ENCODE assay signal across 11 cellular contexts in the genomic region with DNA sequence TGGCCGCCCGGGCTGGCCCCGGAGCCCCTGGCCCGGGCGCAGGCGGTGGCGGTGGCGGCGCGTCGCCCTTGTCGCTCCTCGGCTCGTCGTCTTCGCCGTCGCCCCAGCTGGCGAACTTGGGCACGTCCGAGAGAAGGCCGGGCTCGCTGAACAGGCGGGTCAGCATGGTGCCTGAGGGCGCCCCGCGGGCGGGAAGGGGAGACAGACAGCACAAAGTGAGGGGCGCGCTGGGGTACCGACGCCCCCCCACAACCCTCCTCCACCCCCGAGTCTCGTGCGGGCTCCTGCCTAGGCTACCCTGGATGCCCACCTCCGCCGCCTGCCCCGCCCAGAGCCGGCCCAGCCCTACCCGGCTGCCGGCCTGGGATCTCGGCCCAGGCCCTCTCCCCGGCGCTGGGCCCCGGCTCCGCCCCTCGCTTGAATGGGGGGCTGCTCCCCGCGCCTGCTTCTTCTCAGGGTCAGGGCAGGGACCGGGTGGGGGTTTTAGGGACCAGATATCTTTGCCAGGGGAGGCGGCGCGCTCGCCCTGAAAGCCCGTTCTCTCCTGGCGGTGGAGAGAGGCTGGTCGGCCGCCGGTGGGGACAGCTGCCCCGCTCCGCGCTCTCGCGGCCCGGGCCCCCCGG. TPM values are rescaled to one million over a fixed set of nuclear protein-coding genes. Genes with fewer than 3 reads are reported as not detected.
A peak's percentile ranks its signal among the peaks of the same experiment; 100 is the strongest.
DNase-seq lines count a peak whose midpoint lies in the region; ATAC-seq and TF ChIP-seq lines count a peak whose summit lies in the region.
"Had no signal": no experiment of that assay in that cellular context is flagged by ENCODE, and none has a peak within 500 bp of the region (broad histone marks: within the 10 kb centered on the region; RNA-seq: fewer than 3 reads in every experiment).

No MANE protein-coding gene starts in this region.

- H3K9me3 ChIP-seq in lower lobe of right lung (no peaks in the 10 kb centered on the region), thoracic aorta (no peaks in the 10 kb centered on the region), MM.1S (replicated peaks; ENCODE audit: insufficient read depth, low read length) (no peaks in the 10 kb centered on the region)

- peaks cover 16% of the 10 kb centered on the region for H3K4me1 Mint-ChIP-seq in activated T-cell treated with anti-CD3 and anti-CD28 coated beads, Interleukin-2, amount 50 U/mL, for 72 hours (ENCODE audit: low read depth)
- peaks cover 23% of the 10 kb centered on the region for H3K4me1 Mint-ChIP-seq in activated T-cell treated with anti-CD3 and anti-CD28 coated beads, Interleukin-2, amount 50 U/mL, for 24 hours (ENCODE audit: low read depth)
- peaks cover 10% of the 10 kb centered on the region for H3K4me1 Mint-ChIP-seq in central memory CD8-positive, alpha-beta T cell

- H3K4me3 ChIP-seq in lower lobe of right lung = peak overlapping the region; percentile 17
- H3K4me3 ChIP-seq in thoracic aorta = peak overlapping the region; percentile 39
- no peak overlapping the region for H3K4me3 ChIP-seq in MM.1S (ENCODE audit: low read length)

- peaks cover 60% of the 10 kb centered on the region for H3K27me3 Mint-ChIP-seq in activated T-cell treated with anti-CD3 and anti-CD28 coated beads, Interleukin-2, amount 50 U/mL, for 72 hours (ENCODE audit: low read depth)
- peaks cover 83% of the 10 kb centered on the region for H3K27me3 Mint-ChIP-seq in activated T-cell treated with anti-CD3 and anti-CD28 coated beads, Interleukin-2, amount 50 U/mL, for 24 hours
- H3K27me3 Mint-ChIP-seq in central memory CD8-positive, alpha-beta T cell = peaks cover 63% of the 10 kb centered on the region

- TF ChIP-seq CTCF in lower lobe of right lung (IDR thresholded peaks at IDR 0.05) = no peak
- no peak for TF ChIP-seq CTCF in thoracic aorta (IDR thresholded peaks at IDR 0.05)
- no peak for TF ChIP-seq CTCF in MM.1S (IDR thresholded peaks at IDR 0.05; ENCODE audit: low read length)

- no peak overlapping the region for H2AFZ ChIP-seq in MM.1S (ENCODE audit: low read length)

- H3K27ac ChIP-seq in lower lobe of right lung (no peak overlapping the region), thoracic aorta (no peak overlapping the region), MM.1S (ENCODE audit: low read length) (no peak overlapping the region)

- no peaks in the 10 kb centered on the region for H3F3A ChIP-seq in MM.1S (ENCODE audit: insufficient read depth, low read length)

- peak in 1 of 2 donors; percentile 25 for ATAC-seq in activated T-cell treated with anti-CD3 and anti-CD28 coated beads, Interleukin-2, amount 50 U/mL, for 72 hours (replicated peaks in 1 of 2)
- ATAC-seq in central memory CD8-positive, alpha-beta T cell (replicated peaks; ENCODE audit: extremely low read depth, poor library complexity, severe bottlenecking) = no peak
- ATAC-seq in lower lobe of right lung (peak; percentile 33 to 35), thoracic aorta (ENCODE audit: insufficient number of reproducible peaks, low FRiP score, low read depth) (no peak)

- no peak overlapping the region for H3K27ac Mint-ChIP-seq in activated T-cell treated with anti-CD3 and anti-CD28 coated beads, Interleukin-2, amount 50 U/mL, for 72 hours
- H3K27ac Mint-ChIP-seq in activated T-cell treated with anti-CD3 and anti-CD28 coated beads, Interleukin-2, amount 50 U/mL, for 24 hours = no peak overlapping the region
- H3K27ac Mint-ChIP-seq in central memory CD8-positive, alpha-beta T cell (ENCODE audit: low read depth) = no peak overlapping the region
- H3K27ac Mint-ChIP-seq: immature natural killer cell had no signal

- no peaks in the 10 kb centered on the region for H3K36me3 ChIP-seq in lower lobe of right lung
- no peaks in the 10 kb centered on the region for H3K36me3 ChIP-seq in thoracic aorta
- H3K36me3 ChIP-seq in MM.1S (replicated peaks; ENCODE audit: insufficient read depth, low read length) = no peaks in the 10 kb centered on the region

- no peaks in the 10 kb centered on the region for H3K9me2 ChIP-seq in MM.1S (replicated peaks; ENCODE audit: insufficient read depth, low read length)

- intact Hi-C loops in lower lobe of right lung (cut with DNase I) = no loop called here

- no peak overlapping the region for H3K4me2 ChIP-seq in MM.1S (ENCODE audit: low read depth, low read length)

- no peaks in the 10 kb centered on the region for H3K79me2 ChIP-seq in MM.1S (ENCODE audit: low read length)

- H3K9me3 Mint-ChIP-seq in activated T-cell treated with anti-CD3 and anti-CD28 coated beads, Interleukin-2, amount 50 U/mL, for 72 hours = no peaks in the 10 kb centered on the region
- no peaks in the 10 kb centered on the region for H3K9me3 Mint-ChIP-seq in activated T-cell treated with anti-CD3 and anti-CD28 coated beads, Interleukin-2, amount 50 U/mL, for 24 hours
- H3K9me3 Mint-ChIP-seq in central memory CD8-positive, alpha-beta T cell = no peaks in the 10 kb centered on the region

- peaks cover 40% of the 10 kb centered on the region for H3K4me1 ChIP-seq in lower lobe of right lung
- H3K4me1 ChIP-seq in thoracic aorta (ENCODE audit: control insufficient read depth in 1 of 2, low read depth in 2 of 2) = peaks cover 12 to 29% of the 10 kb centered on the region in 2 donors
- no peaks in the 10 kb centered on the region for H3K4me1 ChIP-seq in MM.1S (ENCODE audit: low read length)

- H3K4me3 Mint-ChIP-seq in activated T-cell treated with anti-CD3 and anti-CD28 coated beads, Interleukin-2, amount 50 U/mL, for 72 hours = peak overlapping the region; percentile 36 to 62
- H3K4me3 Mint-ChIP-seq in activated T-cell treated with anti-CD3 and anti-CD28 coated beads, Interleukin-2, amount 50 U/mL, for 24 hours = no peak overlapping the region
- H3K4me3 Mint-ChIP-seq in central memory CD8-positive, alpha-beta T cell = peak overlapping the region; percentile 42
- H3K4me3 Mint-ChIP-seq: immature natural killer cell had no signal

- no peaks in the 10 kb centered on the region for H3K36me3 Mint-ChIP-seq in activated T-cell treated with anti-CD3 and anti-CD28 coated beads, Interleukin-2, amount 50 U/mL, for 72 hours (ENCODE audit: insufficient read depth in 2 of 2)
- H3K36me3 Mint-ChIP-seq in activated T-cell treated with anti-CD3 and anti-CD28 coated beads, Interleukin-2, amount 50 U/mL, for 24 hours (ENCODE audit: low read depth) = no peaks in the 10 kb centered on the region
- peaks cover 5% of the 10 kb centered on the region for H3K36me3 Mint-ChIP-seq in central memory CD8-positive, alpha-beta T cell (ENCODE audit: insufficient read depth)
- H3K36me3 Mint-ChIP-seq: immature natural killer cell had no signal

- H3K27me3 ChIP-seq in lower lobe of right lung (ENCODE audit: low read depth) = peaks cover 88% of the 10 kb centered on the region
- H3K27me3 ChIP-seq in thoracic aorta (replicated peaks; ENCODE audit: insufficient read depth) = peaks cover 45% of the 10 kb centered on the region
- H3K27me3 ChIP-seq in MM.1S (replicated peaks; ENCODE audit: insufficient read depth, low read length) = peaks cover 78% of the 10 kb centered on the region

- DNase-seq in activated T-cell treated with anti-CD3 and anti-CD28 coated beads, Interleukin-2, amount 50 U/mL, for 72 hours = no peak
- no peak for DNase-seq in activated T-cell treated with anti-CD3 and anti-CD28 coated beads, Interleukin-2, amount 50 U/mL, for 24 hours
- DNase-seq in central memory CD8-positive, alpha-beta T cell (ENCODE audit: low spot score in 2 of 2) = no peak
- DNase-seq in lower lobe of right lung (no peak), thoracic aorta (ENCODE audit: low spot score) (no peak), COLO829 (ENCODE audit: low spot score) (no peak), MM.1S (no peak), NCI-H82 (lab: John Stamatoyannopoulos, UW) (no peak)
- DNase-seq: GF-D8, immature natural killer cell, NCI-H446 treated with DMSO at 0.1 percent for 48 hours had no signal

- H4K20me1 ChIP-seq in MM.1S (ENCODE audit: insufficient read depth, low read length) = no peaks in the 10 kb centered on the region

- no peak overlapping the region for H3K9ac ChIP-seq in MM.1S (ENCODE audit: low read length)

RNA-seq across cellular contexts. Expression of a gene that starts 1.2 kb away (rescaled TPM):
- total RNA-seq in activated T-cell treated with anti-CD3 and anti-CD28 coated beads, Interleukin-2, amount 50 U/mL, for 72 hours = not detected
- total RNA-seq in lower lobe of right lung (not detected), thoracic aorta (not detected)

RNA-seq across cellular contexts. Expression of a gene that starts 20.2 kb away (rescaled TPM):
- total RNA-seq in activated T-cell treated with anti-CD3 and anti-CD28 coated beads, Interleukin-2, amount 50 U/mL, for 72 hours = not detected
- total RNA-seq in lower lobe of right lung (23.9 TPM), thoracic aorta (1 to 10 TPM in 1 of 2 donors, under 1 TPM in 1; 0.27 to 2.1 TPM)

RNA-seq across cellular contexts. Expression of a gene that starts 30.4 kb away (rescaled TPM):
- 10 to 100 TPM; 63.5 to 65.1 TPM for total RNA-seq in activated T-cell treated with anti-CD3 and anti-CD28 coated beads, Interleukin-2, amount 50 U/mL, for 72 hours
- 76.6 TPM for total RNA-seq in lower lobe of right lung
- total RNA-seq in thoracic aorta = 10 to 100 TPM; 52.5 to 67.7 TPM

RNA-seq across cellular contexts. Expression of a gene that starts 58.6 kb away (rescaled TPM):
- total RNA-seq in activated T-cell treated with anti-CD3 and anti-CD28 coated beads, Interleukin-2, amount 50 U/mL, for 72 hours = 1 to 10 TPM; 1.4 to 1.5 TPM
- 3.7 TPM for total RNA-seq in lower lobe of right lung
- 10 to 100 TPM in 1 of 2 donors, 1 to 10 TPM in 1; 6.4 to 16.9 TPM for total RNA-seq in thoracic aorta

Comparison
In these comparisons a context has a peak if more than half of its experiments do, and no peak if none do; other contexts are left out.
1. ATAC-seq: peak in lower lobe of right lung (2 of 2); none in central memory CD8-positive, alpha-beta T cell (single experiment) and thoracic aorta (single experiment).